8 cellular contexts compared by ENCODE assay signal in genomic region chr2:65257866-65258265, GRCh38. TPM values are rescaled to one million over a fixed set of nuclear protein-coding genes. Genes with fewer than 3 reads are reported as not detected.
DNase-seq lines count a peak whose midpoint lies in the region; ATAC-seq and TF ChIP-seq lines count a peak whose summit lies in the region.
"Not testable (repeated sequence)": the region's sequence is repeated elsewhere in the genome, so short reads cannot be mapped to it uniquely, and the experiment has no call there.

No MANE protein-coding gene starts in this region.

- CTCF ChIA-PET in T-cell (lab: Charles Lee), result not testable (repeated sequence)

- H3K79me2 ChIP-seq in GM23248 (ENCODE audit: insufficient read depth), result peaks cover 98% of the 10 kb centered on the region

- H3K27ac ChIP-seq in GM23248, result peak overlapping the region; percentile 53

- not testable (repeated sequence) for H3K27me3 ChIP-seq in GM23248 (replicated peaks; ENCODE audit: insufficient read depth)

- H3K4me3 Mint-ChIP-seq in CD14-positive monocyte; T-cell; activated T-cell treated with anti-CD3 and anti-CD28 coated beads, Interleukin-2, amount 50 U/mL, for 24 hours; activated naive CD8-positive, alpha-beta T cell; chondrocyte (ENCODE audit: unreplicated experiment); memory B cell; stimulated activated naive B cell treated with anti-CD40 and anti-IgM and Interleukin-4, amounts not matched to agents 10 μg/mL and 1 μg/mL and 100 μg/mL, for 72 hours: not testable (repeated sequence)

- peak overlapping the region in 4 of 7 donors; percentile 25 to 74 (median 45) for H3K27ac Mint-ChIP-seq in CD14-positive monocyte
- peak overlapping the region; percentile 16 to 23 for H3K27ac Mint-ChIP-seq in T-cell
- H3K27ac Mint-ChIP-seq in activated T-cell treated with anti-CD3 and anti-CD28 coated beads, Interleukin-2, amount 50 U/mL, for 24 hours, result peak overlapping the region; percentile 56
- peak overlapping the region; percentile 41 for H3K27ac Mint-ChIP-seq in activated naive CD8-positive, alpha-beta T cell
- H3K27ac Mint-ChIP-seq in chondrocyte (ENCODE audit: unreplicated experiment), result peak overlapping the region; percentile 41
- peak overlapping the region; percentile 45 for H3K27ac Mint-ChIP-seq in memory B cell
- peak overlapping the region; percentile 66 for H3K27ac Mint-ChIP-seq in stimulated activated naive B cell treated with anti-CD40 and anti-IgM and Interleukin-4, amounts not matched to agents 10 μg/mL and 1 μg/mL and 100 μg/mL, for 72 hours

- not testable (repeated sequence) for H3K4me2 ChIP-seq in GM23248 (ENCODE audit: unreplicated experiment)

- H2AFZ ChIP-seq in GM23248, result not testable (repeated sequence)

- H3K36me3 Mint-ChIP-seq in CD14-positive monocyte (peaks cover 71 to 86% of the 10 kb centered on the region in 2 donors), T-cell (peaks cover 27% of the 10 kb centered on the region), chondrocyte (ENCODE audit: low read depth) (peaks cover 16% of the 10 kb centered on the region), memory B cell (peaks cover 19% of the 10 kb centered on the region)
- peaks cover 79% of the 10 kb centered on the region for H3K36me3 Mint-ChIP-seq in activated T-cell treated with anti-CD3 and anti-CD28 coated beads, Interleukin-2, amount 50 U/mL, for 24 hours (ENCODE audit: low read depth)
- not testable (repeated sequence) for H3K36me3 Mint-ChIP-seq in activated naive CD8-positive, alpha-beta T cell
- peaks cover 17 to 31% of the 10 kb centered on the region in 2 donors for H3K36me3 Mint-ChIP-seq in stimulated activated naive B cell treated with anti-CD40 and anti-IgM and Interleukin-4, amounts not matched to agents 10 μg/mL and 1 μg/mL and 100 μg/mL, for 72 hours

- ATAC-seq in T-cell (replicated peaks in 1 of 4); memory B cell (ENCODE audit: low read depth); stimulated activated naive B cell treated with anti-CD40 and anti-IgM and Interleukin-4, amounts not matched to agents 10 μg/mL and 1 μg/mL and 100 μg/mL, for 72 hours (replicated peaks): not testable (repeated sequence)

- DNase-seq in CD14-positive monocyte (ENCODE audit: low spot score); T-cell; activated T-cell treated with anti-CD3 and anti-CD28 coated beads, Interleukin-2, amount 50 U/mL, for 24 hours; chondrocyte (ENCODE audit: low spot score); memory B cell (ENCODE audit: low spot score in 2 of 2); stimulated activated naive B cell treated with anti-CD40 and anti-IgM and Interleukin-4, amounts not matched to agents 10 μg/mL and 1 μg/mL and 100 μg/mL, for 72 hours: not testable (repeated sequence)
- DNase-seq in GM23248, result peak; percentile 42

- H3K9me2 ChIP-seq in GM23248 (ENCODE audit: insufficient read depth), result not testable (repeated sequence)

- intact Hi-C loops in CD14-positive monocyte (cut with micrococcal nuclease), result not testable (repeated sequence)

- TF ChIP-seq CTCF in CD14-positive monocyte (IDR thresholded peaks at IDR 0.05); chondrocyte (IDR thresholded peaks at IDR 0.05): not testable (repeated sequence)

- H3K9me3 ChIP-seq in GM23248 (ENCODE audit: low read depth), result not testable (repeated sequence)

- H3K4me3 ChIP-seq in GM23248, result not testable (repeated sequence)

- POLR2A ChIA-PET in T-cell (lab: Charles Lee), result not testable (repeated sequence)

- H3K4me1 ChIP-seq in GM23248 (ENCODE audit: insufficient read depth), result peaks cover 21% of the 10 kb centered on the region

- not testable (repeated sequence) for H3K4me1 Mint-ChIP-seq in CD14-positive monocyte, memory B cell
- peaks cover 15 to 36% (median 31%) of the 10 kb centered on the region in 3 donors for H3K4me1 Mint-ChIP-seq in T-cell
- peaks cover 23% of the 10 kb centered on the region for H3K4me1 Mint-ChIP-seq in activated T-cell treated with anti-CD3 and anti-CD28 coated beads, Interleukin-2, amount 50 U/mL, for 24 hours (ENCODE audit: low read depth)
- H3K4me1 Mint-ChIP-seq in activated naive CD8-positive, alpha-beta T cell (ENCODE audit: low read depth), result peaks cover 20% of the 10 kb centered on the region
- peaks cover 25% of the 10 kb centered on the region for H3K4me1 Mint-ChIP-seq in chondrocyte (ENCODE audit: low read depth)
- H3K4me1 Mint-ChIP-seq in stimulated activated naive B cell treated with anti-CD40 and anti-IgM and Interleukin-4, amounts not matched to agents 10 μg/mL and 1 μg/mL and 100 μg/mL, for 72 hours, result peaks cover 0 to 19% of the 10 kb centered on the region in 2 donors

- not testable (repeated sequence) for H3K9ac ChIP-seq in GM23248

- in situ Hi-C loops in GM23248 (cut with MboI), result not testable (repeated sequence)

- H3K36me3 ChIP-seq in GM23248 (ENCODE audit: low read depth), result peaks cover 36% of the 10 kb centered on the region

- peaks cover 50% of the 10 kb centered on the region for H3F3A ChIP-seq in GM23248 (ENCODE audit: insufficient read depth)

- not testable (repeated sequence) for H4K20me1 ChIP-seq in GM23248 (ENCODE audit: insufficient read depth)

- not testable (repeated sequence) for H3K27me3 Mint-ChIP-seq in CD14-positive monocyte (ENCODE audit: low read depth in 3 of 3); T-cell; activated T-cell treated with anti-CD3 and anti-CD28 coated beads, Interleukin-2, amount 50 U/mL, for 24 hours; activated naive CD8-positive, alpha-beta T cell; chondrocyte (ENCODE audit: low read depth); memory B cell; stimulated activated naive B cell treated with anti-CD40 and anti-IgM and Interleukin-4, amounts not matched to agents 10 μg/mL and 1 μg/mL and 100 μg/mL, for 72 hours

- H3K9me3 Mint-ChIP-seq in CD14-positive monocyte; T-cell; activated T-cell treated with anti-CD3 and anti-CD28 coated beads, Interleukin-2, amount 50 U/mL, for 24 hours; activated naive CD8-positive, alpha-beta T cell (ENCODE audit: low read depth); chondrocyte (ENCODE audit: low read depth); memory B cell; stimulated activated naive B cell treated with anti-CD40 and anti-IgM and Interleukin-4, amounts not matched to agents 10 μg/mL and 1 μg/mL and 100 μg/mL, for 72 hours: not testable (repeated sequence)

RNA-seq across cellular contexts. Expression of gene ACTR2, which starts 30.2 kb away (rescaled TPM):
- polyA plus RNA-seq in CD14-positive monocyte, result 100 to 1,000 TPM; 342 to 560 TPM
- 125 and 126 TPM in 2 replicates for total RNA-seq in GM23248 (2014; rRNA removed; shearing (Covaris generic))
- polyA plus RNA-seq in GM23248 (2016; fragmentation: Nextera tagmentation; extraction: Ambion mirVana), result 160 and 161 TPM in 2 replicates
- 100 to 1,000 TPM; 234 to 267 (median 246) TPM for total RNA-seq in T-cell
- 323 to 449 TPM (median 429 TPM) in 3 replicates for total RNA-seq in chondrocyte
